In genomic region chr14:89268514-89268913, GRCh38 we compare ENCODE assay signal across 22 cellular contexts.
DNase-seq lines count a peak whose midpoint lies in the region; ATAC-seq, FAIRE-seq and TF ChIP-seq lines count a peak whose summit lies in the region.
"Had no signal": no experiment of that assay in that cellular context is flagged by ENCODE, and none has a peak within 500 bp of the region (broad histone marks: within the 10 kb centered on the region; RNA-seq: fewer than 3 reads in every experiment).

No MANE protein-coding gene starts in this region.

- no peak overlapping the region for H2AFZ ChIP-seq in HepG2 (ENCODE audit: low read length)
- no peak overlapping the region for H2AFZ ChIP-seq in mammary epithelial cell (ENCODE audit: low read depth, low read length)
- H2AFZ ChIP-seq: GM23248 had no signal

- ATAC-seq in HepG2 (peak; percentile 14; the same call in 1 of the 3 replicates), right lobe of liver (no peak), psoas muscle (peak; percentile 27 to 56 (median 43))
- ATAC-seq: CD8-positive, alpha-beta T cell had no signal

- peaks cover 74% of the 10 kb centered on the region for H3K79me2 ChIP-seq in HepG2 (ENCODE audit: insufficient read depth, low read length)
- no peaks in the 10 kb centered on the region for H3K79me2 ChIP-seq in mammary epithelial cell (ENCODE audit: insufficient read depth, low read length)

- intact Hi-C loops in HepG2 (cut with micrococcal nuclease; ENCODE audit: unreplicated experiment) (no loop called here), right lobe of liver (cut with DNase I) (no loop called here), ascending aorta (cut with DNase I) (no loop called here), psoas muscle (cut with DNase I) (loop anchor here in 1 of 2 donors (5.0 kb wide), 1 partner anchor 501 kb away; no protein-coding TSS in a partner anchor), mammary epithelial cell (cut with micrococcal nuclease) (no loop called here)

- H3K4me1 ChIP-seq in HepG2 (ENCODE audit: insufficient read depth, low read length) (peaks cover 51% of the 10 kb centered on the region), right lobe of liver (peaks cover 0 to 23% (median 8%) of the 10 kb centered on the region in 4 donors), ascending aorta (peaks cover 13 to 32% of the 10 kb centered on the region in 2 donors), psoas muscle (peaks cover 30% of the 10 kb centered on the region), mammary epithelial cell (ENCODE audit: insufficient read depth, low read length) (no peaks in the 10 kb centered on the region)

- no peak for TF ChIP-seq EP300 in HepG2 (IDR thresholded peaks at IDR 0.05; ENCODE audit: low read depth in 2 of 2, low read length in 2 of 2)
- no peak for TF ChIP-seq EP300 in HepG2 (CRISPR knock-in tag; IDR thresholded peaks at IDR 0.05; ENCODE audit: borderline replicate concordance)

- no peak for FAIRE-seq in HepG2 (lab: Jason Lieb, UNC)
- FAIRE-seq: D721Med, RCC 7860 had no signal

- no peak for TF ChIP-seq POLR2A in HepG2 (IDR thresholded peaks at IDR 0.05; ENCODE audit: insufficient read depth in 1 of 2, low read depth in 2 of 2, low read length in 2 of 2)
- no peak for TF ChIP-seq POLR2A in right lobe of liver (IDR thresholded peaks at IDR 0.05)

- BruUV-seq in HepG2 (replicated peaks; lab: Mats Ljungman, UMichigan) (no TSS peak), mammary epithelial cell (replicated peaks; lab: Mats Ljungman, UMichigan) (no TSS peak)

- peaks cover 18 to 39% of the 10 kb centered on the region in 2 experiments for H3K36me3 ChIP-seq in HepG2 (replicated peaks in 1 of 2; ENCODE audit: control insufficient read depth in 1 of 2, insufficient read depth in 2 of 2, low read length in 2 of 2)
- H3K36me3 ChIP-seq in right lobe of liver, result peaks cover 0 to 4% (median 0%) of the 10 kb centered on the region in 4 donors
- H3K36me3 ChIP-seq in ascending aorta, result no peaks in the 10 kb centered on the region
- H3K36me3 ChIP-seq in psoas muscle (ENCODE audit: insufficient read depth in 1 of 2, low read depth in 1 of 2), result no peaks in the 10 kb centered on the region
- no peaks in the 10 kb centered on the region for H3K36me3 ChIP-seq in mammary epithelial cell (ENCODE audit: insufficient read depth, low read length)

- dilution Hi-C loops in mammary epithelial cell (cut with HindIII; ENCODE audit: low sequenced_read_pairs), result no loop called here

- H3K9ac ChIP-seq in HepG2 (ENCODE audit: insufficient read depth, low read depth, low read length) (no peak overlapping the region), mammary epithelial cell (ENCODE audit: insufficient read depth, low read length) (no peak overlapping the region)
- H3K9ac ChIP-seq: GM23248, KMS-11 had no signal

- H3K4me3 ChIP-seq in HepG2 (replicated peaks in 1 of 3; ENCODE audit: insufficient read depth in 1 of 3, low read depth in 2 of 3, low read length in 3 of 3) (no peak overlapping the region), right lobe of liver (no peak overlapping the region), ascending aorta (no peak overlapping the region), psoas muscle (no peak overlapping the region), mammary epithelial cell (replicated peaks in 1 of 3; ENCODE audit: insufficient read depth in 1 of 3, low read depth in 2 of 3, low read length in 3 of 3) (no peak overlapping the region)
- H3K4me3 ChIP-seq: GM23248 had no signal

- no peak overlapping the region for H3K4me2 ChIP-seq in HepG2 (ENCODE audit: low read depth, low read length)
- no peak overlapping the region for H3K4me2 ChIP-seq in mammary epithelial cell (ENCODE audit: insufficient read depth, low read depth, low read length)
- H3K4me2 ChIP-seq: KMS-11 had no signal

- H3K27me3 ChIP-seq in HepG2 (ENCODE audit: control insufficient read depth in 1 of 2, insufficient read depth in 2 of 2, low read length in 2 of 2) (no peaks in the 10 kb centered on the region), right lobe of liver (no peaks in the 10 kb centered on the region), ascending aorta (no peaks in the 10 kb centered on the region), psoas muscle (ENCODE audit: insufficient read depth in 3 of 3, low read length in 2 of 3) (no peaks in the 10 kb centered on the region), mammary epithelial cell (ENCODE audit: insufficient read depth, low read length) (no peaks in the 10 kb centered on the region)

- in situ Hi-C loops in HepG2 (cut with HindIII; ENCODE audit: extremely low pct_ligation_motif_present, low pct_unique_long_range_greater_than_20kb) (no loop called here), mammary epithelial cell (cut with MboI; ENCODE audit: low sequenced_read_pairs in 2 of 2) (no loop called here)

- 100% methylated on average over 4 of the region's 5 CpGs for WGBS in HepG2 (ENCODE audit: low lambda C conversion rate)
- 87% methylated on average over 3 of the region's 5 CpGs for WGBS in right lobe of liver (ENCODE audit: insufficient coverage, low coverage, low lambda C conversion rate, missing lambda C conversion rate)
- 54 to 76% (median 60%) methylated on average over 5 of the region's 5 CpGs for WGBS in psoas muscle, 3 donors
- 75% methylated on average over 5 of the region's 5 CpGs for WGBS in mammary epithelial cell (ENCODE audit: low coverage, missing lambda C conversion rate)

- H4K20me1 ChIP-seq in HepG2 (ENCODE audit: insufficient read depth, low read length), result peaks cover 57% of the 10 kb centered on the region
- H4K20me1 ChIP-seq in mammary epithelial cell (ENCODE audit: insufficient read depth, low read length), result no peaks in the 10 kb centered on the region

- POLR2A ChIA-PET in HepG2 (lab: Yijun Ruan, JAX), result no interaction called here

- CTCF ChIA-PET in HepG2 (lab: Yijun Ruan, JAX; ENCODE audit: low intra/inter-chr PET ratio, low total read pairs) (no interaction called here), mammary epithelial cell (lab: Charles Lee; ENCODE audit: low non-redundant PET) (no interaction called here)

- no peak for TF ChIP-seq RAD21 in HepG2 (CRISPR knock-in tag; IDR thresholded peaks at IDR 0.05)

- TF ChIP-seq CTCF in HepG2 (CRISPR knock-in tag; IDR thresholded peaks at IDR 0.05), result no peak
- TF ChIP-seq CTCF in right lobe of liver (IDR thresholded peaks at IDR 0.05), result no peak
- TF ChIP-seq CTCF in ascending aorta (IDR thresholded peaks at IDR 0.05), result no peak
- no peak for TF ChIP-seq CTCF in psoas muscle (IDR thresholded peaks at IDR 0.05)
- TF ChIP-seq CTCF in mammary epithelial cell (conservative IDR thresholded peaks at IDR 0.05 in 1 of 2, IDR thresholded peaks at IDR 0.05 in 1 of 2; ENCODE audit: extremely low read depth in 1 of 2, insufficient read depth in 1 of 2, low read depth in 1 of 2, low read length in 2 of 2), result no peak

- H3K27ac ChIP-seq in HepG2 (ENCODE audit: extremely low read length, insufficient read depth, low read length), result no peak overlapping the region
- H3K27ac ChIP-seq in right lobe of liver, result peak overlapping the region in 1 of 3 donors; percentile 29
- peak overlapping the region; percentile 82 to 84 for H3K27ac ChIP-seq in ascending aorta
- H3K27ac ChIP-seq in psoas muscle, result peak overlapping the region; percentile 23
- no peak overlapping the region for H3K27ac ChIP-seq in mammary epithelial cell (ENCODE audit: insufficient read depth, low read depth, low read length)
- H3K27ac ChIP-seq: GM23248, HL-60, KMS-11 had no signal

- DNase-seq in HepG2 (ENCODE audit: low spot score) (no peak), right lobe of liver (no peak), ascending aorta (ENCODE audit: low spot score in 2 of 2) (peak in 1 of 2 donors; percentile 58), psoas muscle (no peak), mammary epithelial cell (no peak), NOMO-1 (lab: John Stamatoyannopoulos, UW; ENCODE audit: unreplicated experiment in 2 of 2) (no peak), inferior parietal cortex (ENCODE audit: extremely low spot score) (no peak)
- DNase-seq: AML-193; CD8-positive, alpha-beta T cell; DND-41; GF-D8; GM23248; NCI-H1105 treated with DMSO at 0.1 percent for 48 hours; NCI-H187 treated with DMSO at 0.1 percent for 48 hours; NCI-H2171; NCI-H446 treated with DMSO at 0.1 percent for 48 hours; NCI-H774; SIG-M5 had no signal

- H3K9me3 ChIP-seq in HepG2 (ENCODE audit: low read length) (no peaks in the 10 kb centered on the region), right lobe of liver (no peaks in the 10 kb centered on the region), ascending aorta (no peaks in the 10 kb centered on the region), psoas muscle (no peaks in the 10 kb centered on the region), mammary epithelial cell (replicated peaks; ENCODE audit: insufficient read depth, low read length) (no peaks in the 10 kb centered on the region)

TF ChIP-seq in HepG2, 621 proteins besides CTCF, POLR2A, EP300 and RAD21:
- TF ChIP-seq RBFOX2 (IDR thresholded peaks at IDR 0.05; ENCODE audit: low read depth, low read length), result no peak
- TF ChIP-seq ZNF331 (CRISPR knock-in tag; IDR thresholded peaks at IDR 0.05), result no peak
- TF ChIP-seq ZMAT3 (CRISPR knock-in tag; conservative IDR thresholded peaks at IDR 0.05), result no peak
- TF ChIP-seq, protein P1, sequence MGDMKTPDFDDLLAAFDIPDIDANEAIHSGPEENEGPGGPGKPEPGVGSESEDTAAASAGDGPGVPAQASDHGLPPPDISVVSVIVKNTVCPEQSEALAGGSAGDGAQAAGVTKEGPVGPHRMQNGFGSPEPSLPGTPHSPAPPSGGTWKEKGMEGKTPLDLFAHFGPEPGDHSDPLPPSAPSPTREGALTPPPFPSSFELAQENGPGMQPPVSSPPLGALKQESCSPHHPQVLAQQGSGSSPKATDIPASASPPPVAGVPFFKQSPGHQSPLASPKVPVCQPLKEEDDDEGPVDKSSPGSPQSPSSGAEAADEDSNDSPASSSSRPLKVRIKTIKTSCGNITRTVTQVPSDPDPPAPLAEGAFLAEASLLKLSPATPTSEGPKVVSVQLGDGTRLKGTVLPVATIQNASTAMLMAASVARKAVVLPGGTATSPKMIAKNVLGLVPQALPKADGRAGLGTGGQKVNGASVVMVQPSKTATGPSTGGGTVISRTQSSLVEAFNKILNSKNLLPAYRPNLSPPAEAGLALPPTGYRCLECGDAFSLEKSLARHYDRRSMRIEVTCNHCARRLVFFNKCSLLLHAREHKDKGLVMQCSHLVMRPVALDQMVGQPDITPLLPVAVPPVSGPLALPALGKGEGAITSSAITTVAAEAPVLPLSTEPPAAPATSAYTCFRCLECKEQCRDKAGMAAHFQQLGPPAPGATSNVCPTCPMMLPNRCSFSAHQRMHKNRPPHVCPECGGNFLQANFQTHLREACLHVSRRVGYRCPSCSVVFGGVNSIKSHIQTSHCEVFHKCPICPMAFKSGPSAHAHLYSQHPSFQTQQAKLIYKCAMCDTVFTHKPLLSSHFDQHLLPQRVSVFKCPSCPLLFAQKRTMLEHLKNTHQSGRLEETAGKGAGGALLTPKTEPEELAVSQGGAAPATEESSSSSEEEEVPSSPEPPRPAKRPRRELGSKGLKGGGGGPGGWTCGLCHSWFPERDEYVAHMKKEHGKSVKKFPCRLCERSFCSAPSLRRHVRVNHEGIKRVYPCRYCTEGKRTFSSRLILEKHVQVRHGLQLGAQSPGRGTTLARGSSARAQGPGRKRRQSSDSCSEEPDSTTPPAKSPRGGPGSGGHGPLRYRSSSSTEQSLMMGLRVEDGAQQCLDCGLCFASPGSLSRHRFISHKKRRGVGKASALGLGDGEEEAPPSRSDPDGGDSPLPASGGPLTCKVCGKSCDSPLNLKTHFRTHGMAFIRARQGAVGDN (CRISPR knock-in tag; IDR thresholded peaks at IDR 0.05), result 0 out of 2 replicates have a peak, but pooled peaks have one; percentile 12

Comparison
In these comparisons a context has a peak if more than half of its experiments do, and no peak if none do; other contexts are left out.
1. ATAC-seq: peak in HepG2 (single experiment) and psoas muscle (4 of 4); none in right lobe of liver (0 of 4).
2. H3K27ac ChIP-seq: peak in ascending aorta (2 of 2) and psoas muscle (single experiment); none in HepG2 (single experiment) and mammary epithelial cell (single experiment).